ENCODE assay signal across 1 cellular context in genomic region chr19:1274081-1274851, GRCh38.
TF ChIP-seq lines count a peak whose summit lies in the region.

No MANE protein-coding gene starts in this region.

TF ChIP-seq in HepG2, 621 proteins besides CTCF, POLR2A, EP300 and RAD21:
- TF ChIP-seq AGO1 (IDR thresholded peaks at IDR 0.05; ENCODE audit: low read depth, low read length, poor library complexity, severe bottlenecking) (no peak), ZBTB39 (CRISPR knock-in tag; IDR thresholded peaks at IDR 0.05) (no peak), AGO2 (optimal IDR thresholded peaks at IDR 0.05; ENCODE audit: low read depth, low read length) (peak; percentile 87), ZNF431 (CRISPR knock-in tag; IDR thresholded peaks at IDR 0.05; ENCODE audit: borderline replicate concordance, low read depth) (no peak), ZNF563 (CRISPR knock-in tag; IDR thresholded peaks at IDR 0.05) (peak; percentile 21; the same call in 1 of the 2 replicates), ATF7 (IDR thresholded peaks at IDR 0.05) (no peak), ATF7 (CRISPR knock-in tag; IDR thresholded peaks at IDR 0.05) (no peak), RBM39 (IDR thresholded peaks at IDR 0.05; ENCODE audit: low read depth, low read length, poor library complexity, severe bottlenecking) (peak; percentile 70), ZNF75D (CRISPR knock-in tag; IDR thresholded peaks at IDR 0.05; ENCODE audit: borderline replicate concordance) (0 out of 2 replicates have a peak, but pooled peaks have one; percentile 71), PCBP1 (IDR thresholded peaks at IDR 0.05; ENCODE audit: borderline replicate concordance, low read depth, low read length) (0 out of 2 replicates have a peak, but pooled peaks have one; percentile 18), PRPF4 (IDR thresholded peaks at IDR 0.05; ENCODE audit: low read depth, low read length, poor library complexity, severe bottlenecking) (peak; percentile 49), HES4 (CRISPR knock-in tag; IDR thresholded peaks at IDR 0.05; ENCODE audit: borderline replicate concordance) (peak; percentile 52; the same call in 1 of the 2 replicates)
